11 cellular contexts compared by ENCODE assay signal in the genomic region with DNA sequence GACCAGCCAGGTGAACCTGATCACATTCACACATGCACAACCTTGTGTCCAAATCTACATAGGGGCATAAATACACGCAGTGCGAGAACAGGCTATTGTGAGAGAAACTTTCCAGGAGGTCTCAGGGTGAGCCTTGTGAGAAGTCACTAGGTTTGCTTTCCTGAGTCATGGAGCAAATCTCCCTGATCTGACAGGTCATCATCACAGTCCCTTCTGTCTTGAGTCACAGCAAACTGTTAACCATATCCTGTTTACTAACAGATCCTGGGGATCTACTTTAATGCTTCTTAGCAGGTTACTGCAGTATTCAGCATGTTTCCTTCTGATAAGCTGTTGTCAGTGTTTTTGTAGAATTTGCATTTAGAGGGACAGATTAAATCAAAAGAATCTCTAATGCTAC. TPM values are rescaled to one million over a fixed set of nuclear protein-coding genes. Genes with fewer than 3 reads are reported as not detected.
"Had no signal": no experiment of that assay in that cellular context is flagged by ENCODE, and none has a peak within 500 bp of the region (broad histone marks: within the 10 kb centered on the region; RNA-seq: fewer than 3 reads in every experiment).

No MANE protein-coding gene starts in this region.

RNA-seq across cellular contexts. Expression of gene NBPF4, which starts 8.6 kb away (rescaled TPM):
- total RNA-seq: activated CD8-positive, alpha-beta T cell treated with anti-CD3 and anti-CD28 coated beads, Interleukin-2, amount 10 ng/mL, durations not matched to agents 7 days and 5 days; body of pancreas; dermis microvascular lymphatic vessel endothelial cell; endodermal cell; epithelial cell of proximal tubule; esophagus muscularis mucosa; gastroesophageal sphincter; glomerular endothelial cell; heart right ventricle had no signal
- polyA plus RNA-seq: adrenal gland, aorta, heart right ventricle had no signal
